8 cellular contexts compared by ENCODE assay signal in genomic region chr16:68289621-68290329, GRCh38. TPM values are rescaled to one million over a fixed set of nuclear protein-coding genes. Genes with fewer than 3 reads are reported as not detected.
DNase-seq lines count a peak whose midpoint lies in the region; ATAC-seq, FAIRE-seq and TF ChIP-seq lines count a peak whose summit lies in the region.

No MANE protein-coding gene starts in this region.

- H3K9ac ChIP-seq in mucosa of rectum (ENCODE audit: low read depth in 1 of 2, low read length in 2 of 2) (no peak overlapping the region), kidney (ENCODE audit: low read length in 2 of 2) (no peak overlapping the region)

- DNase-seq in AG09309 (ENCODE audit: low read depth) (peak; percentile 23), kidney (no peak), AG08396 (ENCODE audit: low spot score) (no peak), hippocampal formation (lab: John Stamatoyannopoulos, UW) (no peak)
- peak; percentile 45 for DNase-seq in activated CD8-positive, alpha-beta memory T cell treated with anti-CD3 and anti-CD28 coated beads, Interleukin-2, amount 50 U/mL, for 4 hours

- H3K36me3 ChIP-seq in mucosa of rectum (ENCODE audit: control insufficient read depth in 2 of 2, insufficient read depth in 2 of 2, low read length in 2 of 2): peaks cover 35 to 49% of the 10 kb centered on the region in 2 donors
- peaks cover 16 to 17% of the 10 kb centered on the region in 2 donors for H3K36me3 ChIP-seq in kidney (ENCODE audit: control insufficient read depth in 1 of 2, insufficient read depth in 2 of 2, low read length in 2 of 2)

- H3K9me3 ChIP-seq in mucosa of rectum (ENCODE audit: control insufficient read depth in 2 of 2, low read length in 2 of 2): no peaks in the 10 kb centered on the region
- H3K9me3 ChIP-seq in kidney (ENCODE audit: control insufficient read depth in 1 of 2, low read length in 2 of 2): no peaks in the 10 kb centered on the region

- H3K4me1 ChIP-seq in mucosa of rectum (ENCODE audit: control insufficient read depth in 2 of 2, insufficient read depth in 2 of 2, low read length in 2 of 2): peaks cover 6 to 28% of the 10 kb centered on the region in 2 donors
- H3K4me1 ChIP-seq in kidney (ENCODE audit: control insufficient read depth in 1 of 2, insufficient read depth in 1 of 2, low read depth in 1 of 2, low read length in 2 of 2): peaks cover 4 to 22% of the 10 kb centered on the region in 2 donors

- TF ChIP-seq CTCF in AG09309 (IDR thresholded peaks at IDR 0.05; ENCODE audit: control insufficient read depth, insufficient read depth, low read depth, low read length, missing control alignments) (no peak), kidney (IDR thresholded peaks at IDR 0.05; ENCODE audit: borderline replicate concordance, extremely low read depth, insufficient read depth) (no peak)

- H3K27me3 ChIP-seq in mucosa of rectum (ENCODE audit: control insufficient read depth in 2 of 2, insufficient read depth in 2 of 2, low read length in 2 of 2): no peaks in the 10 kb centered on the region

- intact Hi-C loops in kidney (cut with DNase I): no loop called here

- H3K4me3 ChIP-seq in AG09309 (ENCODE audit: control insufficient read depth, low read depth, low read length): no peak overlapping the region
- H3K4me3 ChIP-seq in mucosa of rectum (ENCODE audit: low read length in 2 of 2): no peak overlapping the region
- no peak overlapping the region for H3K4me3 ChIP-seq in kidney (ENCODE audit: low read length in 2 of 2)

- H3K27ac ChIP-seq in mucosa of rectum (ENCODE audit: low read depth in 2 of 2, low read length in 2 of 2): peak overlapping the region; percentile 25 to 48
- H3K27ac ChIP-seq in kidney (ENCODE audit: low read depth in 2 of 2, low read length in 2 of 2): peak overlapping the region in 1 of 2 donors; percentile 29

- ATAC-seq in GM19324 (IDR thresholded peaks at IDR 0.05; ENCODE audit: low FRiP score, unreplicated experiment) (peak; percentile 49), HG03439 (IDR thresholded peaks at IDR 0.05; ENCODE audit: unreplicated experiment) (peak; percentile 48)

- no peak for FAIRE-seq in kidney (lab: Jason Lieb, UNC)

RNA-seq across cellular contexts. Expression of gene SLC7A6OS, which starts 21.0 kb away (rescaled TPM):
- 20.3 TPM for total RNA-seq in kidney
- 9.2 TPM for polyA plus RNA-seq in kidney (ENCODE audit: insufficient read depth, low read depth, low replicate concordance)

RNA-seq across cellular contexts. Expression of gene PRMT7, which starts 21.0 kb away (rescaled TPM):
- 33.7 TPM for total RNA-seq in kidney
- polyA plus RNA-seq in kidney (ENCODE audit: insufficient read depth, low read depth, low replicate concordance): 20.4 TPM

RNA-seq across cellular contexts. Expression of gene SLC7A6, which starts 25.4 kb away (rescaled TPM):
- 24.0 TPM for total RNA-seq in kidney
- polyA plus RNA-seq in kidney (ENCODE audit: insufficient read depth, low read depth, low replicate concordance): 5.0 TPM

RNA-seq across cellular contexts. Expression of gene PLA2G15, which starts 44.6 kb away (rescaled TPM):
- 35.1 TPM for total RNA-seq in kidney
- 44.4 TPM for polyA plus RNA-seq in kidney (ENCODE audit: insufficient read depth, low read depth, low replicate concordance)

RNA-seq across cellular contexts. Expression of gene ESRP2, which starts 53.8 kb away (rescaled TPM):
- 32.9 TPM for total RNA-seq in kidney
- 19.1 TPM for polyA plus RNA-seq in kidney (ENCODE audit: insufficient read depth, low read depth, low replicate concordance)

Comparison
In these comparisons a context has a peak if more than half of its experiments do, and no peak if none do; other contexts are left out.
1. DNase-seq: peak in AG09309 (single experiment) and activated CD8-positive, alpha-beta memory T cell treated with anti-CD3 and anti-CD28 coated beads, Interleukin-2, amount 50 U/mL, for 4 hours (single experiment); none in kidney (single experiment), AG08396 (single experiment) and hippocampal formation (0 of 2).